Comparison of ENCODE assay signal across 1 cellular context in genomic region chr18:36066001-36066400, GRCh38.
TF ChIP-seq lines count a peak whose summit lies in the region.

No MANE protein-coding gene starts in this region.

TF ChIP-seq in SK-N-SH treated with all-trans-retinoic acid at 6 μM for 48 hours, 23 proteins besides CTCF, POLR2A, EP300 and RAD21 (continued from another document):
- TF ChIP-seq CSRNP3 (CRISPR knock-in tag; IDR thresholded peaks at IDR 0.05): no peak
- no peak for TF ChIP-seq RARB (CRISPR knock-in tag; IDR thresholded peaks at IDR 0.05)
- no peak for TF ChIP-seq TCF4 (CRISPR knock-in tag; IDR thresholded peaks at IDR 0.05; ENCODE audit: borderline replicate concordance)
- TF ChIP-seq ISL1 (CRISPR knock-in tag; IDR thresholded peaks at IDR 0.05): no peak
- no peak for TF ChIP-seq ZNF565 (CRISPR knock-in tag; conservative IDR thresholded peaks at IDR 0.05; ENCODE audit: low read depth)
- no peak for TF ChIP-seq OSR1 (CRISPR knock-in tag; IDR thresholded peaks at IDR 0.05)
- no peak for TF ChIP-seq ZNF8 (CRISPR knock-in tag; IDR thresholded peaks at IDR 0.05)
TF ChIP-seq in SK-N-SH treated with all-trans-retinoic acid at 6 μM for 48 hours: peak in this region for 0.
